7 cellular contexts compared by ENCODE assay signal in genomic region chr17:77152056-77152455, GRCh38. TPM values are rescaled to one million over a fixed set of nuclear protein-coding genes. Genes with fewer than 3 reads are reported as not detected.
DNase-seq lines count a peak whose midpoint lies in the region; ATAC-seq and TF ChIP-seq lines count a peak whose summit lies in the region.
"Not testable (repeated sequence)": the region's sequence is repeated elsewhere in the genome, so short reads cannot be mapped to it uniquely, and the experiment has no call there.

No MANE protein-coding gene starts in this region.

- not testable (repeated sequence) for H3K27ac ChIP-seq in BLaER1
- H3K27ac ChIP-seq in VCaP (peak overlapping the region; percentile 71), esophagus muscularis mucosa (replicated peaks in 1 of 4) (peak overlapping the region; percentile 32 to 96 (median 53)), heart left ventricle (peak overlapping the region in 7 of 12 donors; percentile 0 to 95 (median 40)), lower lobe of right lung (peak overlapping the region; percentile 44), gastrocnemius medialis (peak overlapping the region; percentile 92 to 96 (median 94)), suprapubic skin (peak overlapping the region; percentile 50)

- not testable (repeated sequence) for H3K9ac ChIP-seq in BLaER1

- intact Hi-C loops in esophagus muscularis mucosa (cut with DNase I); lower lobe of right lung (cut with DNase I); gastrocnemius medialis (cut with DNase I; ENCODE audit: low total_unique reads): not testable (repeated sequence)
- intact Hi-C loops in heart left ventricle (cut with DNase I) = loop anchor here in 2 of 10 donors (5.0 kb wide), 2 partner anchors 35 to 40 kb away; no protein-coding TSS in a partner anchor

- not testable (repeated sequence) for TF ChIP-seq CTCF in VCaP (conservative IDR thresholded peaks at IDR 0.05); esophagus muscularis mucosa (IDR thresholded peaks at IDR 0.05); heart left ventricle (IDR thresholded peaks at IDR 0.05); lower lobe of right lung (IDR thresholded peaks at IDR 0.05); gastrocnemius medialis (IDR thresholded peaks at IDR 0.05 in 4 of 5, conservative IDR thresholded peaks at IDR 0.05 in 1 of 5); suprapubic skin (IDR thresholded peaks at IDR 0.05)

- H3K36me3 ChIP-seq in BLaER1 = peaks cover 42% of the 10 kb centered on the region
- H3K36me3 ChIP-seq in esophagus muscularis mucosa = peaks cover 7 to 64% (median 26%) of the 10 kb centered on the region in 4 donors
- peaks cover 0 to 67% (median 26%) of the 10 kb centered on the region in 9 donors for H3K36me3 ChIP-seq in heart left ventricle
- peaks cover 60% of the 10 kb centered on the region for H3K36me3 ChIP-seq in lower lobe of right lung
- peaks cover 0 to 17% of the 10 kb centered on the region in 2 donors for H3K36me3 ChIP-seq in gastrocnemius medialis
- H3K36me3 ChIP-seq in suprapubic skin = peaks cover 20% of the 10 kb centered on the region

- ATAC-seq in heart left ventricle, lower lobe of right lung, gastrocnemius medialis: not testable (repeated sequence)

- H3K9me3 ChIP-seq in BLaER1, esophagus muscularis mucosa, heart left ventricle, lower lobe of right lung, gastrocnemius medialis, suprapubic skin: not testable (repeated sequence)

- H3K4me3 ChIP-seq in BLaER1, esophagus muscularis mucosa, heart left ventricle, lower lobe of right lung, gastrocnemius medialis, suprapubic skin: not testable (repeated sequence)

- not testable (repeated sequence) for H3K27me3 ChIP-seq in BLaER1; esophagus muscularis mucosa; heart left ventricle; lower lobe of right lung (ENCODE audit: low read depth); gastrocnemius medialis; suprapubic skin

- 79% methylated on average over 6 of the region's 6 CpGs for WGBS in esophagus muscularis mucosa
- WGBS in heart left ventricle, 4 donors = 71 to 82% (median 77%) methylated on average over 6 of the region's 6 CpGs
- 82% methylated on average over 6 of the region's 6 CpGs for WGBS in suprapubic skin

- H3K4me1 ChIP-seq in BLaER1 = peaks cover 34% of the 10 kb centered on the region
- peaks cover 50 to 88% (median 80%) of the 10 kb centered on the region in 4 donors for H3K4me1 ChIP-seq in esophagus muscularis mucosa
- H3K4me1 ChIP-seq in heart left ventricle = peaks cover 4 to 93% (median 66%) of the 10 kb centered on the region in 12 donors
- peaks cover 88% of the 10 kb centered on the region for H3K4me1 ChIP-seq in lower lobe of right lung
- peaks cover 88 to 93% of the 10 kb centered on the region in 2 donors for H3K4me1 ChIP-seq in gastrocnemius medialis
- H3K4me1 ChIP-seq in suprapubic skin = peaks cover 58% of the 10 kb centered on the region

- peak overlapping the region; percentile 15; the same call in 1 of the 2 replicates for H3K4me2 ChIP-seq in BLaER1

- peaks cover 26% of the 10 kb centered on the region; the same call in 1 of the 2 replicates for H4K20me1 ChIP-seq in BLaER1

- in situ Hi-C loops in gastrocnemius medialis (cut with MboI; ENCODE audit: low sequenced_read_pairs in 4 of 4) = loop anchor here in 1 of 4 donors (10.0 kb wide), 1 partner anchor 47 kb away; no protein-coding TSS in a partner anchor

- TF ChIP-seq EP300 in esophagus muscularis mucosa (IDR thresholded peaks at IDR 0.05); suprapubic skin (IDR thresholded peaks at IDR 0.05): not testable (repeated sequence)

- TF ChIP-seq POLR2A in esophagus muscularis mucosa (IDR thresholded peaks at IDR 0.05; ENCODE audit: low read depth); heart left ventricle (IDR thresholded peaks at IDR 0.05); gastrocnemius medialis (IDR thresholded peaks at IDR 0.05); suprapubic skin (IDR thresholded peaks at IDR 0.05): not testable (repeated sequence)

- not testable (repeated sequence) for DNase-seq in esophagus muscularis mucosa (ENCODE audit: extremely low spot score); heart left ventricle; lower lobe of right lung; suprapubic skin (ENCODE audit: low spot score in 2 of 2)
- peak in 1 of 2 donors; percentile 67 for DNase-seq in gastrocnemius medialis

RNA-seq across cellular contexts. Expression of gene SEC14L1, which starts 11.3 kb away (rescaled TPM):
- total RNA-seq in esophagus muscularis mucosa = 10 to 100 TPM; 40.7 to 96.4 (median 64.4) TPM
- 100 to 1,000 TPM in 1 of 9 donors, 10 to 100 TPM in 8; 43.6 to 116 (median 53.7) TPM for total RNA-seq in heart left ventricle
- 10 to 100 TPM; 26.6 to 69.5 TPM for polyA plus RNA-seq in heart left ventricle
- 146 TPM for total RNA-seq in lower lobe of right lung
- 10 to 100 TPM; 55.0 to 94.1 (median 73.7) TPM for total RNA-seq in gastrocnemius medialis
- total RNA-seq in suprapubic skin = 10 to 100 TPM; 35.5 to 87.3 (median 51.6) TPM
